In genomic region chr9:129324808-129325491, GRCh38 we compare ENCODE assay signal across 17 cellular contexts.
"Had no signal": no experiment of that assay in that cellular context is flagged by ENCODE, and none has a peak within 500 bp of the region (broad histone marks: within the 10 kb centered on the region; RNA-seq: fewer than 3 reads in every experiment).

No MANE protein-coding gene starts in this region.

- DNase-seq: activated CD4-positive, alpha-beta T cell treated with anti-CD3 and anti-CD28 coated beads for 4 hours; activated CD8-positive, alpha-beta memory T cell treated with anti-CD3 and anti-CD28 coated beads, Interleukin-2, amount 50 U/mL, for 4 hours; activated CD8-positive, alpha-beta T cell treated with anti-CD3 and anti-CD28 coated beads, Interleukin-2, amount 10 ng/mL, durations not matched to agents 7 days and 5 days; activated gamma-delta T cell; activated naive CD8-positive, alpha-beta T cell treated with anti-CD3 and anti-CD28 coated beads for 36 hours; activated T-cell treated with anti-CD3 and anti-CD28 coated beads, Interleukin-2, amount 50 U/mL, for 72 hours; anterior cingulate cortex; heart right ventricle; left cardiac atrium; midbrain; stomach; testis had no signal

- H3K36me3 ChIP-seq: heart right ventricle, lower lobe of right lung, spleen, stomach had no signal

- H3K27me3 ChIP-seq: heart right ventricle, stomach, testis had no signal

- ATAC-seq: activated CD8-positive, alpha-beta T cell treated with anti-CD3 and anti-CD28 coated beads, Interleukin-2, amount 10 ng/mL, durations not matched to agents 7 days and 5 days; activated T-cell treated with anti-CD3 and anti-CD28 coated beads, Interleukin-2, amount 50 U/mL, for 72 hours; heart right ventricle; left cardiac atrium; lower lobe of right lung; sciatic nerve; WTC11 had no signal

- H3K4me3 Mint-ChIP-seq: activated CD8-positive, alpha-beta T cell treated with anti-CD3 and anti-CD28 coated beads, Interleukin-2, amount 10 ng/mL, durations not matched to agents 7 days and 5 days; activated naive CD8-positive, alpha-beta T cell treated with anti-CD3 and anti-CD28 coated beads for 36 hours; activated T-cell treated with anti-CD3 and anti-CD28 coated beads, Interleukin-2, amount 50 U/mL, for 72 hours; neural crest cell; WTC11 had no signal

- H3K4me3 ChIP-seq: heart right ventricle, lower lobe of right lung, spleen, stomach, testis had no signal

- H3K27me3 Mint-ChIP-seq: activated naive CD8-positive, alpha-beta T cell treated with anti-CD3 and anti-CD28 coated beads for 36 hours had no signal

- H3K27ac Mint-ChIP-seq: activated CD8-positive, alpha-beta T cell treated with anti-CD3 and anti-CD28 coated beads, Interleukin-2, amount 10 ng/mL, durations not matched to agents 7 days and 5 days; activated naive CD8-positive, alpha-beta T cell treated with anti-CD3 and anti-CD28 coated beads for 36 hours; activated T-cell treated with anti-CD3 and anti-CD28 coated beads, Interleukin-2, amount 50 U/mL, for 72 hours; WTC11 had no signal

- H3K36me3 Mint-ChIP-seq: activated naive CD8-positive, alpha-beta T cell treated with anti-CD3 and anti-CD28 coated beads for 36 hours; WTC11 had no signal

- H3K27ac ChIP-seq: lower lobe of right lung had no signal

- H3K9me3 ChIP-seq: heart right ventricle, lower lobe of right lung, spleen, stomach, testis had no signal

- H3K9me3 Mint-ChIP-seq: activated naive CD8-positive, alpha-beta T cell treated with anti-CD3 and anti-CD28 coated beads for 36 hours; activated T-cell treated with anti-CD3 and anti-CD28 coated beads, Interleukin-2, amount 50 U/mL, for 72 hours; neural crest cell; WTC11 had no signal
